20 cellular contexts compared by ENCODE assay signal in genomic region chr13:100195568-100195967, GRCh38.
A peak's percentile ranks its signal among the peaks of the same experiment; 100 is the strongest.
DNase-seq lines count a peak whose midpoint lies in the region; ATAC-seq, FAIRE-seq and TF ChIP-seq lines count a peak whose summit lies in the region.
"Had no signal": no experiment of that assay in that cellular context is flagged by ENCODE, and none has a peak within 500 bp of the region (broad histone marks: within the 10 kb centered on the region; RNA-seq: fewer than 3 reads in every experiment).

No MANE protein-coding gene starts in this region.

- H4K5ac ChIP-seq in mesendoderm (ENCODE audit: low read length): no peak overlapping the region

- no peaks in the 10 kb centered on the region for H3F3A ChIP-seq in smooth muscle cell (ENCODE audit: low read depth)

- no peaks in the 10 kb centered on the region for H3K79me2 ChIP-seq in mesendoderm (ENCODE audit: control insufficient read depth, insufficient read depth, low read length)
- no peaks in the 10 kb centered on the region for H3K79me2 ChIP-seq in smooth muscle cell (ENCODE audit: low read depth)

- H3K36me3 ChIP-seq in NT2/D1 (ENCODE audit: insufficient read depth, insufficient read length, low read length): no peaks in the 10 kb centered on the region
- H3K36me3 ChIP-seq in mesendoderm (ENCODE audit: control insufficient read depth, insufficient read depth, low read length): no peaks in the 10 kb centered on the region
- H3K36me3 ChIP-seq in aorta (ENCODE audit: control insufficient read depth in 1 of 2, insufficient read depth in 2 of 2, low read length in 1 of 2): no peaks in the 10 kb centered on the region
- H3K36me3 ChIP-seq in smooth muscle cell (ENCODE audit: low read depth): no peaks in the 10 kb centered on the region

- no peak overlapping the region for H3K9ac ChIP-seq in NT2/D1 (ENCODE audit: insufficient read length, low read depth)
- H3K9ac ChIP-seq in mesendoderm (ENCODE audit: low read length): no peak overlapping the region
- no peak overlapping the region for H3K9ac ChIP-seq in smooth muscle cell (ENCODE audit: low read depth)

- no peak overlapping the region for H3K4me2 ChIP-seq in mesendoderm (ENCODE audit: low read length)
- no peak overlapping the region for H3K4me2 ChIP-seq in smooth muscle cell

- no peak overlapping the region for H3K56ac ChIP-seq in mesendoderm (ENCODE audit: low read length)

- intact Hi-C loops in aorta (cut with DNase I): no loop called here

- H3K27me3 ChIP-seq in NT2/D1 (ENCODE audit: insufficient read depth, insufficient read length) (no peaks in the 10 kb centered on the region), mesendoderm (ENCODE audit: insufficient read depth, low read length, poor library complexity) (no peaks in the 10 kb centered on the region), aorta (ENCODE audit: control insufficient read depth in 1 of 2, insufficient read depth in 2 of 2, low read length in 1 of 2) (no peaks in the 10 kb centered on the region), smooth muscle cell (ENCODE audit: low read depth) (no peaks in the 10 kb centered on the region)

- peak; percentile 43 for FAIRE-seq in H54 (lab: Jason Lieb, UNC)

- peaks cover 32% of the 10 kb centered on the region for H4K20me1 ChIP-seq in smooth muscle cell (ENCODE audit: low read depth)

- H3K79me1 ChIP-seq in mesendoderm (ENCODE audit: low read length): peaks cover 3% of the 10 kb centered on the region

- no peak overlapping the region for H4K8ac ChIP-seq in mesendoderm (ENCODE audit: low read depth, low read length)

- no peak overlapping the region for H2BK15ac ChIP-seq in mesendoderm (replicated peaks; ENCODE audit: low read depth)

- no peaks in the 10 kb centered on the region for H3K9me3 ChIP-seq in NT2/D1 (ENCODE audit: insufficient read depth, low read length)
- H3K9me3 ChIP-seq in aorta (ENCODE audit: control insufficient read depth, low read length): no peaks in the 10 kb centered on the region
- H3K9me3 ChIP-seq in smooth muscle cell (replicated peaks; ENCODE audit: low read depth): no peaks in the 10 kb centered on the region

- TF ChIP-seq POLR2A in H54 (IDR thresholded peaks at IDR 0.05; ENCODE audit: low read depth, low read length): no peak

- no peak overlapping the region for H2BK120ac ChIP-seq in mesendoderm (ENCODE audit: low read depth, low read length)

- no peak for DNase-seq in H54 (ENCODE audit: insufficient read length, low spot score)
- DNase-seq in NT2/D1 (ENCODE audit: low read depth, low spot score): peak; percentile 73
- peak; percentile 73 for DNase-seq in iPS DF 19.7 (ENCODE audit: low read depth, low spot score)
- peak; percentile 31 for DNase-seq in mesendoderm
- no peak for DNase-seq in NCI-H187 treated with DMSO at 0.1 percent for 48 hours (lab: John Stamatoyannopoulos, UW)
- no peak for DNase-seq in GM19238 (ENCODE audit: insufficient read length, low spot score)
- no peak for DNase-seq in aorta
- DNase-seq in smooth muscle cell (lab: John Stamatoyannopoulos, UW; ENCODE audit: unreplicated experiment): no peak
- DNase-seq: CD8-positive, alpha-beta memory T cell; GF-D8; HCEC 1CT; Karpas-422; MV-4-11; NCI-H1105 treated with DMSO at 0.1 percent for 48 hours; NCI-H2081; NCI-H446; NCI-H526; Right ventricle myocardium superior had no signal

- H2AK5ac ChIP-seq in mesendoderm (ENCODE audit: low read length): no peak overlapping the region

- no peaks in the 10 kb centered on the region for H3K4me1 ChIP-seq in NT2/D1 (ENCODE audit: insufficient read depth, insufficient read length)
- H3K4me1 ChIP-seq in mesendoderm (ENCODE audit: control insufficient read depth, low read depth, low read length): no peaks in the 10 kb centered on the region
- no peaks in the 10 kb centered on the region for H3K4me1 ChIP-seq in aorta (ENCODE audit: control insufficient read depth in 1 of 2, insufficient read depth in 2 of 2, low read length in 2 of 2)
- H3K4me1 ChIP-seq in smooth muscle cell (ENCODE audit: low read depth): peaks cover 26% of the 10 kb centered on the region

- WGBS in mesendoderm (ENCODE audit: extremely low coverage, insufficient coverage, low lambda C conversion rate): no CpG with 5 or more reads among the region's 1 CpG
- WGBS in aorta, 2 donors: 45 to 51% methylated on average over 1 of the region's 1 CpG
- 32% methylated on average over 1 of the region's 1 CpG for WGBS in smooth muscle cell (ENCODE audit: low lambda C conversion rate)

- no peak overlapping the region for H2BK5ac ChIP-seq in mesendoderm (ENCODE audit: low read length)

- H3K18ac ChIP-seq in mesendoderm (ENCODE audit: low read length): no peak overlapping the region

- H3K4me3 ChIP-seq in NT2/D1 (ENCODE audit: insufficient read length, low read depth): no peak overlapping the region
- H3K4me3 ChIP-seq in mesendoderm (ENCODE audit: low read length): no peak overlapping the region
- no peak overlapping the region for H3K4me3 ChIP-seq in aorta (ENCODE audit: low read length in 2 of 2)
- H3K4me3 ChIP-seq in smooth muscle cell: no peak overlapping the region

- ATAC-seq in aorta (ENCODE audit: low FRiP score): no peak

- TF ChIP-seq CTCF in smooth muscle cell (IDR thresholded peaks at IDR 0.05; ENCODE audit: borderline replicate concordance, insufficient read depth, poor library complexity, severe bottlenecking): no peak

- no peak overlapping the region for H2AFZ ChIP-seq in smooth muscle cell (ENCODE audit: low read depth)

- H3K27ac ChIP-seq in mesendoderm (ENCODE audit: low read depth, low read length) (no peak overlapping the region), aorta (ENCODE audit: low read depth in 1 of 2, low read length in 2 of 2) (no peak overlapping the region), smooth muscle cell (ENCODE audit: low read depth) (no peak overlapping the region)
- H3K27ac ChIP-seq: C4-2B, HL-60 had no signal

- no peak overlapping the region for H3K4ac ChIP-seq in mesendoderm (ENCODE audit: low read depth, low read length)

- H3K23ac ChIP-seq in mesendoderm (ENCODE audit: low read length): no peak overlapping the region

Comparison
In these comparisons a context has a peak if more than half of its experiments do, and no peak if none do; other contexts are left out.
1. DNase-seq: peak in NT2/D1 (single experiment), iPS DF 19.7 (single experiment) and mesendoderm (single experiment); none in H54 (single experiment), NCI-H187 treated with DMSO at 0.1 percent for 48 hours (single experiment), GM19238 (single experiment), aorta (0 of 2) and smooth muscle cell (single experiment).